Comparison of ENCODE assay signal across 8 cellular contexts in genomic region chr11:33899383-33900037, GRCh38. TPM values are rescaled to one million over a fixed set of nuclear protein-coding genes. Genes with fewer than 3 reads are reported as not detected.
DNase-seq lines count a peak whose midpoint lies in the region; ATAC-seq, FAIRE-seq and TF ChIP-seq lines count a peak whose summit lies in the region.

No MANE protein-coding gene starts in this region.

- H3K27me3 ChIP-seq in RWPE2 (ENCODE audit: insufficient read depth, poor library complexity, severe bottlenecking): no peaks in the 10 kb centered on the region

- H3K36me3 ChIP-seq in RWPE2 (ENCODE audit: low read depth): no peaks in the 10 kb centered on the region

- no peak overlapping the region for H3K4me3 ChIP-seq in RWPE2 (ENCODE audit: severe bottlenecking)

- no peak for TF ChIP-seq CTCF in RWPE2 (IDR thresholded peaks at IDR 0.05; ENCODE audit: poor library complexity, severe bottlenecking)

- ATAC-seq in RWPE2 (ENCODE audit: low read depth) (peak; percentile 69; the same call in 2 of the 3 replicates), GM21381 (IDR thresholded peaks at IDR 0.05; ENCODE audit: unreplicated experiment) (no peak), GM21619 (IDR thresholded peaks at IDR 0.05; ENCODE audit: unreplicated experiment) (no peak)

- no peak for FAIRE-seq in frontal cortex (lab: Jason Lieb, UNC)

- H3K4me1 ChIP-seq in RWPE2 (ENCODE audit: insufficient read depth, poor library complexity, severe bottlenecking): peaks cover 16% of the 10 kb centered on the region

- H3K9me3 ChIP-seq in RWPE2 (ENCODE audit: severe bottlenecking): no peaks in the 10 kb centered on the region

- no peak overlapping the region for H3K27ac ChIP-seq in RWPE2 (ENCODE audit: poor library complexity, severe bottlenecking)

- DNase-seq in DMS 273 treated with DMSO at 0.1 percent for 48 hours (lab: John Stamatoyannopoulos, UW) (peak; percentile 18), RWPE2 (ENCODE audit: low spot score) (no peak), frontal cortex (ENCODE audit: low spot score in 2 of 2) (peak; percentile 19 to 70), pons (ENCODE audit: low spot score) (peak; percentile 74), NCI-H526 (lab: John Stamatoyannopoulos, UW) (no peak), germinal center (ENCODE audit: low spot score) (no peak)

RNA-seq across cellular contexts. Expression of gene LMO2, which starts 7.6 kb away (rescaled TPM):
- 17.1 TPM for total RNA-seq in frontal cortex

Comparison
In these comparisons a context has a peak if more than half of its experiments do, and no peak if none do; other contexts are left out.
1. DNase-seq: peak in DMS 273 treated with DMSO at 0.1 percent for 48 hours (single experiment), frontal cortex (2 of 2) and pons (single experiment); none in RWPE2 (single experiment), NCI-H526 (0 of 2) and germinal center (single experiment).